21 cellular contexts compared by ENCODE assay signal in genomic region chr10:127618797-127619196, GRCh38.
DNase-seq lines count a peak whose midpoint lies in the region.
"Had no signal": no experiment of that assay in that cellular context is flagged by ENCODE, and none has a peak within 500 bp of the region (broad histone marks: within the 10 kb centered on the region; RNA-seq: fewer than 3 reads in every experiment).

No MANE protein-coding gene starts in this region.

- H3K27ac ChIP-seq in cingulate gyrus (ENCODE audit: low read depth, low read length) (peak overlapping the region; percentile 97), layer of hippocampus (ENCODE audit: low read depth, low read length) (peak overlapping the region; percentile 95)
- no peak overlapping the region for H3K27ac ChIP-seq in effector memory CD4-positive, alpha-beta T cell (ENCODE audit: insufficient read depth, low read length, poor library complexity, severe bottlenecking)
- H3K27ac ChIP-seq: 22Rv1 had no signal

- H3K9me3 ChIP-seq in effector memory CD4-positive, alpha-beta T cell (ENCODE audit: control insufficient read depth, low read length): no peaks in the 10 kb centered on the region
- H3K9me3 ChIP-seq: BE2C had no signal

- no peaks in the 10 kb centered on the region for H3K4me1 ChIP-seq in effector memory CD4-positive, alpha-beta T cell (ENCODE audit: control insufficient read depth, insufficient read depth, low read length, poor library complexity, severe bottlenecking)
- H3K4me1 ChIP-seq: BE2C had no signal

- no peak overlapping the region for H3K4me3 ChIP-seq in effector memory CD4-positive, alpha-beta T cell (ENCODE audit: insufficient read depth, low read depth, low read length, poor library complexity, severe bottlenecking)
- H3K4me3 ChIP-seq: GM12878 had no signal

- no peaks in the 10 kb centered on the region for H3K36me3 ChIP-seq in effector memory CD4-positive, alpha-beta T cell (ENCODE audit: control insufficient read depth, insufficient read depth, low read length)
- H3K36me3 ChIP-seq: BE2C had no signal

- no peaks in the 10 kb centered on the region for H3K27me3 ChIP-seq in layer of hippocampus (ENCODE audit: control insufficient read depth, insufficient read depth, low read length)
- no peaks in the 10 kb centered on the region for H3K27me3 ChIP-seq in effector memory CD4-positive, alpha-beta T cell (replicated peaks; ENCODE audit: control insufficient read depth, insufficient read depth, low read length, poor library complexity, severe bottlenecking)
- H3K27me3 ChIP-seq: BE2C had no signal

- DNase-seq in NCI-H1092 treated with DMSO at 0.1 percent for 48 hours (lab: John Stamatoyannopoulos, UW): peak; percentile 27
- DNase-seq in NCI-H1092 (lab: John Stamatoyannopoulos, UW): no peak
- peak; percentile 76 for DNase-seq in superior temporal gyrus (ENCODE audit: extremely low spot score)
- no peak for DNase-seq in effector memory CD4-positive, alpha-beta T cell
- DNase-seq in activated naive CD4-positive, alpha-beta T cell (lab: John Stamatoyannopoulos, UW): no peak
- DNase-seq in foreskin melanocyte: no peak
- DNase-seq: BE2C; CD8-positive, alpha-beta memory T cell; DMS 273 treated with DMSO at 0.1 percent for 48 hours; EL; GDM1; Karpas-422; NCI-H1694; NCI-H2029 treated with DMSO at 0.1 percent for 48 hours; NCI-H510A treated with DMSO at 0.1 percent for 48 hours; Right ventricle myocardium superior; RPMI8226 had no signal

Comparison
In these comparisons a context has a peak if more than half of its experiments do, and no peak if none do; other contexts are left out.
1. DNase-seq: peak in NCI-H1092 treated with DMSO at 0.1 percent for 48 hours (single experiment) and superior temporal gyrus (single experiment); none in NCI-H1092 (single experiment), effector memory CD4-positive, alpha-beta T cell (0 of 3), activated naive CD4-positive, alpha-beta T cell (0 of 4) and foreskin melanocyte (single experiment).